1 cellular context compared by ENCODE assay signal in the genomic region with DNA sequence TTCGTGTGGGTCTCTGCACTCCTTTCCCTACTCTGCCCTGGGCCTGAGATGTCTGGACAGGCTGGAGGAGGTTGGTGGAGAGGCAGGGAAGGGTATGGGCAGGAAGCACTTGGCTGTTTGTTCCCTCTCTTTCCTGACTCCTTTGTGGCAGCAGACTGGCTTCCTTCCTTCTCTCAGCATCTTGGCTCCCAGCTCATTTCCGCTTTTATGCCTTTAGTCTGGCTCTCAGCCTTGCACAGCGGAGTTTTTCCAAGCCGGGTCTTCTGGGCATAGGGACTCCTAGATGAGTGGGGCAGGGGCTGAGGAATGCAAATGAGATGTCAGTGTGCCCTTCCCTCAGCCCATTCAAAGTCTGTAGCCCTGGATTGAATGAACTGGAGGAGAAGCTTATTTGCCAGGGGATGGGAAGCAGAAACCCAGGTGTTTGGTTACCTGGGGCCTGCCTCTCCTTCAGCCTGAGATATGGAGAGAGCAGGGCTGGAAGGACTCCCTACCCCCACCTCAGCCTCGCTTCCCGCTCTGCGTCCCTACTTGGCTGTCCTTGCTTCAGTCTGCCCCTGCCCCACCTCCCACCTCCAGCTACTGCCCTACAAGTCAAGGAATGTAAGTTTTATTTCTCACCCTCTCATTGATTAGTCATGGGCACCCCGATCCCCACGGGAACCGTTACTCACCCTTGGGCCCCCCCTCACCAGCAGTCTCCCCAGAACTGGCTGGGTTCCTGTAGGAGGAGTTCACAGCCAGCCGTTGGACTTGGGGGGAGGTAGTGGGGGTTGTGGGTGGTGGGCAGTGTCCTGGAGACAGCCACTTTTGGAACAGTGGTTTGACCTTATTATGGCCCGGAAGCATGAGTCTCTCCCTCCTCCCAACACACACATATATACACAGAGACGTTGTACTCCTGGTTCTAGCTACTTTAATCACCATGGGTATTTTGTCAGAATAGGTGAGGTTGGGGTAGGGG.
TF ChIP-seq lines count a peak whose summit lies in the region.

No MANE protein-coding gene starts in this region.

TF ChIP-seq in SK-N-SH, 30 proteins besides CTCF, POLR2A, EP300 and RAD21:
- no peak for TF ChIP-seq MXI1 (IDR thresholded peaks at IDR 0.05; ENCODE audit: low read depth, low read length)
- peak; percentile 8; the same call in 1 of the 2 replicates for TF ChIP-seq RXRA (IDR thresholded peaks at IDR 0.05; ENCODE audit: borderline replicate concordance, low read depth)
